ENCODE assay signal across 7 cellular contexts in genomic region chr15:59646271-59646670, GRCh38.
"Had no signal": no experiment of that assay in that cellular context is flagged by ENCODE, and none has a peak within 500 bp of the region (broad histone marks: within the 10 kb centered on the region; RNA-seq: fewer than 3 reads in every experiment).

No MANE protein-coding gene starts in this region.

- H3K4me3 ChIP-seq: GM12878 had no signal

- FAIRE-seq: GM12878, GM12891, GM12892, GM18507, GM19239 had no signal

- DNase-seq: GDM1, GF-D8 had no signal

- ATAC-seq: GM12878 had no signal
